In genomic region chr17:81094224-81094743, GRCh38 we compare ENCODE assay signal across 8 cellular contexts. TPM values are rescaled to one million over a fixed set of nuclear protein-coding genes. Genes with fewer than 3 reads are reported as not detected.
A peak's percentile ranks its signal among the peaks of the same experiment; 100 is the strongest.
DNase-seq lines count a peak whose midpoint lies in the region; ATAC-seq and TF ChIP-seq lines count a peak whose summit lies in the region.

No MANE protein-coding gene starts in this region.

- H3K4me2 ChIP-seq in HCT116 (ENCODE audit: low read length): peak overlapping the region; percentile 94
- peak overlapping the region; percentile 39 for H3K4me2 ChIP-seq in skeletal muscle satellite cell (ENCODE audit: low read length)

- RAD21 ChIA-PET in HCT116 (lab: Charles Lee; ENCODE audit: low non-redundant PET in 1 of 2, low total read pairs in 2 of 2, uncharacterized antibody in 2 of 2, unreplicated experiment in 2 of 2): interaction anchor here in 1 of 2 experiments (1.0 to 1.2 kb wide), 2 partner anchors 50 to 71 kb away, joined by 3 to 4 read pairs; no protein-coding TSS in a partner anchor

- peak overlapping the region; percentile 77 for H3K4me3 Mint-ChIP-seq in T-helper 17 cell

- no peak for TF ChIP-seq EP300 in esophagus muscularis mucosa (IDR thresholded peaks at IDR 0.05)

- CTCF ChIA-PET in HCT116 (lab: Charles Lee): interaction anchor here (0.9 to 1.6 kb wide), 6 partner anchors 9 to 110 kb away, joined by 3 to 7 read pairs (median 4); no protein-coding TSS in a partner anchor

- peak in 2 of 3 experiments; percentile 20 to 27; a peak in 1 of 6 replicates for TF ChIP-seq CTCF in HCT116 (IDR thresholded peaks at IDR 0.05 in 2 of 3, conservative IDR thresholded peaks at IDR 0.05 in 1 of 3; ENCODE audit: borderline replicate concordance in 1 of 3, insufficient read depth in 1 of 3, low read depth in 2 of 3, low read length in 2 of 3)
- no peak for TF ChIP-seq CTCF in esophagus muscularis mucosa (IDR thresholded peaks at IDR 0.05)

- 79% methylated on average over 3 of the region's 10 CpGs for WGBS in esophagus muscularis mucosa

- DNase-seq in HCT116 (ENCODE audit: low read depth, low spot score) (no peak), T-helper 17 cell (no peak), esophagus muscularis mucosa (ENCODE audit: extremely low spot score) (no peak), iPS-NIHi7 (ENCODE audit: extremely low spot score) (no peak), Ammon's horn (ENCODE audit: low spot score) (no peak)
- no peak for DNase-seq in stimulated activated CD4-positive, alpha-beta T cell treated with anti-CD3 and anti-CD28 coated beads, Interleukin-2, amount 100 ng/mL, for 24 hours

- no TSS peak for BruUV-seq in HCT116 (replicated peaks; lab: Mats Ljungman, UMichigan)

- no peaks in the 10 kb centered on the region for H3K36me3 Mint-ChIP-seq in T-helper 17 cell (ENCODE audit: low read depth)

- no peak overlapping the region for H2AFZ ChIP-seq in HCT116 (ENCODE audit: low read depth, low read length, poor library complexity, severe bottlenecking)

- H3K9me2 ChIP-seq in HCT116 (ENCODE audit: insufficient read depth): no peaks in the 10 kb centered on the region

- H3K27me3 ChIP-seq in HCT116 (ENCODE audit: insufficient read depth, low read length) (no peaks in the 10 kb centered on the region), esophagus muscularis mucosa (no peaks in the 10 kb centered on the region), skeletal muscle satellite cell (ENCODE audit: control insufficient read depth, insufficient read depth, low read length) (no peaks in the 10 kb centered on the region)

- H3K4me1 Mint-ChIP-seq in T-helper 17 cell: peaks cover 34% of the 10 kb centered on the region

- peak overlapping the region; percentile 96 for H3K27ac Mint-ChIP-seq in T-helper 17 cell

- H3K27me3 Mint-ChIP-seq in T-helper 17 cell: no peaks in the 10 kb centered on the region

- H3K9ac ChIP-seq in HCT116 (ENCODE audit: low read length): peak overlapping the region; percentile 72
- H3K9ac ChIP-seq in skeletal muscle satellite cell (ENCODE audit: low read depth, low read length): peak overlapping the region; percentile 40

- H3K9me3 ChIP-seq in HCT116 (ENCODE audit: control insufficient read depth in 1 of 2, insufficient read depth in 1 of 2, low read depth in 1 of 2, low read length in 2 of 2) (no peaks in the 10 kb centered on the region), T-helper 17 cell (ENCODE audit: control insufficient read depth, low read length, poor library complexity, severe bottlenecking) (no peaks in the 10 kb centered on the region), esophagus muscularis mucosa (no peaks in the 10 kb centered on the region), skeletal muscle satellite cell (replicated peaks; ENCODE audit: low read length) (no peaks in the 10 kb centered on the region)

- H3K27ac ChIP-seq in HCT116 (ENCODE audit: low read depth, low read length) (peak overlapping the region; percentile 95), esophagus muscularis mucosa (replicated peaks in 1 of 4) (peak overlapping the region; percentile 77 to 83 (median 80))

- intact Hi-C loops in HCT116 (cut with micrococcal nuclease) (loop anchor here (2.0 kb wide), 1 partner anchor 43 kb away; no protein-coding TSS in a partner anchor), esophagus muscularis mucosa (cut with DNase I) (no loop called here)

- no peaks in the 10 kb centered on the region for H4K20me1 ChIP-seq in HCT116 (ENCODE audit: insufficient read depth)

- peaks cover 0 to 9% of the 10 kb centered on the region in 2 experiments; a peak in 1 of 4 replicates for H3K36me3 ChIP-seq in HCT116 (ENCODE audit: control insufficient read depth in 1 of 2, insufficient read depth in 2 of 2, low read length in 2 of 2)
- H3K36me3 ChIP-seq in esophagus muscularis mucosa: peaks cover 0 to 20% (median 10%) of the 10 kb centered on the region in 4 donors
- H3K36me3 ChIP-seq in skeletal muscle satellite cell (ENCODE audit: insufficient read depth, low read length): no peaks in the 10 kb centered on the region

- peaks cover 15% of the 10 kb centered on the region; the same call in 1 of the 2 replicates for H3K79me2 ChIP-seq in HCT116 (ENCODE audit: insufficient read depth, low read length)

- H3K4me3 ChIP-seq in HCT116 (replicated peaks in 1 of 2; ENCODE audit: low read depth in 1 of 2, low read length in 2 of 2): peak overlapping the region in 1 of 2 experiments; percentile 31; a peak in 1 of 4 replicates
- H3K4me3 ChIP-seq in esophagus muscularis mucosa: peak overlapping the region in 1 of 4 donors; percentile 30
- no peak overlapping the region for H3K4me3 ChIP-seq in skeletal muscle satellite cell (ENCODE audit: low read length)

- no peak for TF ChIP-seq RAD21 in HCT116 (IDR thresholded peaks at IDR 0.05; ENCODE audit: low read depth)

- no peak for TF ChIP-seq POLR2A in HCT116 (IDR thresholded peaks at IDR 0.05; ENCODE audit: borderline replicate concordance, extremely low read depth, insufficient read depth, insufficient read length)
- no peak for TF ChIP-seq POLR2A in esophagus muscularis mucosa (IDR thresholded peaks at IDR 0.05; ENCODE audit: low read depth)

- POLR2A ChIA-PET in HCT116 (lab: Charles Lee): interaction anchor here (0.7 to 1.7 kb wide), 3 partner anchors 44 to 57 kb away, joined by 3 to 9 read pairs (median 5); no protein-coding TSS in a partner anchor

- ATAC-seq in HCT116 (no peak; the same call in 1 of the 2 replicates), T-helper 17 cell (peak; percentile 0), HG03342 (IDR thresholded peaks at IDR 0.05; ENCODE audit: unreplicated experiment) (no peak)

- H3K4me1 ChIP-seq in HCT116 (ENCODE audit: control insufficient read depth in 1 of 2, insufficient read depth in 2 of 2, low read length in 2 of 2) (peaks cover 81 to 99% of the 10 kb centered on the region in 2 experiments), esophagus muscularis mucosa (peaks cover 40 to 85% (median 69%) of the 10 kb centered on the region in 4 donors), skeletal muscle satellite cell (ENCODE audit: control insufficient read depth, insufficient read depth, low read length) (peaks cover 52% of the 10 kb centered on the region)

TF ChIP-seq in HCT116, 20 proteins besides CTCF, POLR2A, EP300 and RAD21:
- TF ChIP-seq YY1 (IDR thresholded peaks at IDR 0.05; ENCODE audit: extremely low read depth, insufficient replicate concordance, low read depth, low read length): no peak
- no peak for TF ChIP-seq ZBTB33 (IDR thresholded peaks at IDR 0.05; ENCODE audit: extremely low read depth, insufficient replicate concordance, low read length)
- TF ChIP-seq EZH2 (IDR thresholded peaks at IDR 0.05): no peak
- no peak for TF ChIP-seq MAX (IDR thresholded peaks at IDR 0.05)
- no peak for TF ChIP-seq ZFX (IDR thresholded peaks at IDR 0.05)

RNA-seq across cellular contexts. Expression of gene BAIAP2, which starts 59.3 kb away (rescaled TPM):
- 105 TPM for total RNA-seq in HCT116 (2021; ENCODE audit: unreplicated experiment)
- 93.4 and 95.1 TPM in 2 replicates for polyA plus RNA-seq in HCT116 (2012)
- total RNA-seq in T-helper 17 cell: 10 to 100 TPM; 11.0 to 13.9 TPM
- total RNA-seq in esophagus muscularis mucosa: 10 to 100 TPM; 31.1 to 54.5 (median 36.7) TPM
- total RNA-seq in skeletal muscle satellite cell (2012; rRNA removed): 25.8 and 35.5 TPM in 2 replicates

Comparison
In these comparisons a context has a peak if more than half of its experiments do, and no peak if none do; other contexts are left out.
1. CTCF ChIP-seq: peak in HCT116 (2 of 3); none in esophagus muscularis mucosa (0 of 3).